Comparison of ENCODE assay signal across 28 cellular contexts in the genomic region with DNA sequence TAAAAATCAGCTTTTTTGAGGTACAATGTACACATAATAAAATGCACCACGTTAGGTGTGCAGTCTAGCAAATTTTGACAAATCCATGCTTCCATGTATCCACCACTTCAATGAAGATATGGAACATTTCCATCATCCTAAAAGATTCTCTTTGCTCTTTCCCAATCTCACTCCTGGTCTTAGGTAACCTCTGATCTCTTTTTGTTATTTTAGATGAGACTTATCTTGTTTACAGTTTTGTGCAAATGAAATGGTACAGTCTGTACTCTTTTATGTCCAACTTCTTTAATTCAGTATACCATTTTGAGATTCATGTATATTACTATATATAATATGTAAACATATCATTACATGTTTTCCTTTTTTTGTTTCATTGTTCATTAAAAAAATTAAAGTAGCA. TPM values are rescaled to one million over a fixed set of nuclear protein-coding genes. Genes with fewer than 3 reads are reported as not detected.
"Had no signal": no experiment of that assay in that cellular context is flagged by ENCODE, and none has a peak within 500 bp of the region (broad histone marks: within the 10 kb centered on the region; RNA-seq: fewer than 3 reads in every experiment).

No MANE protein-coding gene starts in this region.

- H3K4me1 ChIP-seq: esophagus squamous epithelium, gastrocnemius medialis, heart right ventricle, left ventricle myocardium inferior, lower lobe of right lung had no signal

- DNase-seq: dermis blood vessel endothelial cell; dorsolateral prefrontal cortex; effector CD4-positive, alpha-beta T cell; effector memory CD4-positive, alpha-beta T cell; erythroblast; esophagus squamous epithelium; foreskin fibroblast; foreskin melanocyte; gastrocnemius medialis; glutamatergic neuron; head of caudate nucleus; heart right ventricle; hippocampal formation; left cardiac atrium; left ventricle myocardium inferior; lower lobe of right lung; mesenchymal stem cell; midbrain had no signal

- ATAC-seq: esophagus mucosa, gastrocnemius medialis, heart right ventricle, left cardiac atrium, lower lobe of right lung had no signal

- FAIRE-seq: colon, islet of Langerhans, keratinocyte had no signal

- H3K9me3 ChIP-seq: esophagus squamous epithelium, gastrocnemius medialis, heart right ventricle, left ventricle myocardium inferior, lower lobe of right lung had no signal

- H3K27ac ChIP-seq: coronary artery, dorsolateral prefrontal cortex, epithelial cell of prostate, esophagus squamous epithelium, gastrocnemius medialis, heart right ventricle, left ventricle myocardium inferior, lower lobe of right lung had no signal

- H3K4me3 ChIP-seq: coronary artery, dorsolateral prefrontal cortex, esophagus squamous epithelium, gastrocnemius medialis, heart right ventricle, left ventricle myocardium inferior, lower lobe of right lung had no signal

- H3K36me3 ChIP-seq: esophagus squamous epithelium, gastrocnemius medialis, heart right ventricle, left ventricle myocardium inferior, lower lobe of right lung had no signal

- H3K27me3 ChIP-seq: gastrocnemius medialis had no signal

RNA-seq across cellular contexts. Expression of a gene that starts 16.3 kb away (rescaled TPM):
- total RNA-seq: cerebellum, dorsolateral prefrontal cortex, gastrocnemius medialis, glomerular endothelial cell, heart right ventricle, left cardiac atrium, left ventricle myocardium inferior, lower lobe of right lung, lung microvascular endothelial cell, mononuclear cell had no signal
